24 cellular contexts compared by ENCODE assay signal in the genomic region with DNA sequence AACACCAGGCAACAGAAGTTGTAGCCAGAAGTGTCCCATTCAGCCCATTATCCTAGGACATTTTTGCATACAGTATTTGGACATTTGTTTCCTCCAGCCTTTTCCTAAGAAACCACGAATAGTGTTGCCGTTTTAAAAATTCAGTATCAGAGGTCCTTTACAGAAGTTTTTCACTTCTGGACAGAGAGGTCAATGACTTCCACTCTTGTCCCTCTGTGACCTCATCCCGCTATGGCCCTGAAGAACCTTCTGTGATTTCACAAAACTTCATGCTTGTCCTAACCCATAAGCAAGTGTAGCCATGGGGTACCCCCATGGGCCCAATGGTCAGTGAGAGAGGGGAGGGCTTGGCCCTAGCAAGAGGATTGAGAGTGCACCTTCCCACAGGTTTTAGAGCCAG.
A peak's percentile ranks its signal among the peaks of the same experiment; 100 is the strongest.
DNase-seq lines count a peak whose midpoint lies in the region; ATAC-seq, FAIRE-seq and TF ChIP-seq lines count a peak whose summit lies in the region.
"Had no signal": no experiment of that assay in that cellular context is flagged by ENCODE, and none has a peak within 500 bp of the region (broad histone marks: within the 10 kb centered on the region; RNA-seq: fewer than 3 reads in every experiment).

No MANE protein-coding gene starts in this region.

- TF ChIP-seq CTCF in liver (IDR thresholded peaks at IDR 0.05; ENCODE audit: low read depth, low read length, missing input control) (no peak), HepG2 (CRISPR knock-in tag; IDR thresholded peaks at IDR 0.05) (no peak), K562 (IDR thresholded peaks at IDR 0.05 in 2 of 3, conservative IDR thresholded peaks at IDR 0.05 in 1 of 3; ENCODE audit: insufficient read depth in 2 of 3, low read depth in 1 of 3, low read length in 3 of 3) (no peak)

- no peak for FAIRE-seq in HepG2 (lab: Jason Lieb, UNC)
- peak; percentile 42 for FAIRE-seq in K562 (lab: Jason Lieb, UNC)
- FAIRE-seq in urothelium cell line (lab: Jason Lieb, UNC): peak; percentile 86
- no peak for FAIRE-seq in GM19239 (lab: Jason Lieb, UNC)
- FAIRE-seq: A549, G401.6, GM12892 had no signal

- H3K27ac ChIP-seq in liver (ENCODE audit: low read depth in 1 of 2, low read length in 2 of 2) (no peak overlapping the region), HepG2 (ENCODE audit: extremely low read length, insufficient read depth, low read length) (no peak overlapping the region), K562 (ENCODE audit: extremely low read depth, low read depth, low read length) (peak overlapping the region; percentile 68)
- H3K27ac ChIP-seq: A549, C4-2B had no signal

- H3K79me2 ChIP-seq in HepG2 (ENCODE audit: insufficient read depth, low read length) (no peaks in the 10 kb centered on the region), K562 (ENCODE audit: control insufficient read depth, insufficient read depth, low read length) (peaks cover 8% of the 10 kb centered on the region; the same call in 1 of the 3 replicates)

- H3K9me1 ChIP-seq in K562 (ENCODE audit: control insufficient read depth, insufficient read depth, low read length): no peaks in the 10 kb centered on the region

- TF ChIP-seq RAD21 in liver (IDR thresholded peaks at IDR 0.05): no peak
- TF ChIP-seq RAD21 in HepG2 (CRISPR knock-in tag; IDR thresholded peaks at IDR 0.05): no peak
- no peak for TF ChIP-seq RAD21 in K562 (CRISPR knock-in tag; conservative IDR thresholded peaks at IDR 0.05 in 1 of 2, IDR thresholded peaks at IDR 0.05 in 1 of 2)

- H3K4me2 ChIP-seq in HepG2 (ENCODE audit: low read depth, low read length) (no peak overlapping the region), K562 (ENCODE audit: insufficient read depth, low read length) (peak overlapping the region; percentile 87; the same call in 1 of the 2 replicates)
- H3K4me2 ChIP-seq: A549, GM23338 had no signal

- BruUV-seq in HepG2 (replicated peaks; lab: Mats Ljungman, UMichigan): no TSS peak
- BruUV-seq in K562 (replicated peaks; lab: Mats Ljungman, UMichigan): no TSS peak

- CTCF ChIA-PET in HepG2 (lab: Yijun Ruan, JAX; ENCODE audit: low intra/inter-chr PET ratio, low total read pairs): no interaction called here
- CTCF ChIA-PET in K562 (lab: Yijun Ruan, JAX; ENCODE audit: low intra/inter-chr PET ratio): no interaction called here

- POLR2A ChIA-PET in HepG2 (lab: Yijun Ruan, JAX) (no interaction called here), K562 (lab: Yijun Ruan, JAX) (interaction anchor here (2.1 kb wide), 1 partner anchor 11 kb away, joined by 12 read pairs; no protein-coding TSS in a partner anchor)

- H4K20me1 ChIP-seq in HepG2 (ENCODE audit: insufficient read depth, low read length): no peaks in the 10 kb centered on the region
- H4K20me1 ChIP-seq in K562 (replicated peaks; ENCODE audit: control insufficient read depth, insufficient read depth, low read length): no peaks in the 10 kb centered on the region

- in situ Hi-C loops in HepG2 (cut with HindIII; ENCODE audit: extremely low pct_ligation_motif_present, low pct_unique_long_range_greater_than_20kb): no loop called here
- in situ Hi-C loops in K562 (cut with MboI): no loop called here

- WGBS in liver: 38% methylated on average over 3 of the region's 3 CpGs
- 21% methylated on average over 3 of the region's 3 CpGs for WGBS in HepG2 (ENCODE audit: low lambda C conversion rate)
- 17% methylated on average over 3 of the region's 3 CpGs for WGBS in K562 (ENCODE audit: insufficient coverage, low coverage, missing lambda C conversion rate)

- H2AFZ ChIP-seq in HepG2 (ENCODE audit: low read length) (no peak overlapping the region), K562 (ENCODE audit: low read depth, low read length) (peak overlapping the region; percentile 79)
- H2AFZ ChIP-seq: GM23338 had no signal

- H3K4me3 ChIP-seq in liver (ENCODE audit: low read depth in 1 of 3, low read length in 3 of 3): no peak overlapping the region
- no peak overlapping the region for H3K4me3 ChIP-seq in HepG2 (replicated peaks in 1 of 3; ENCODE audit: insufficient read depth in 1 of 3, low read depth in 2 of 3, low read length in 3 of 3)
- no peak overlapping the region; the same call in 1 of the 2 replicates for H3K4me3 ChIP-seq in K562
- H3K4me3 ChIP-seq: A549, GM23338 had no signal

- H3K4me1 ChIP-seq in liver (ENCODE audit: control insufficient read depth in 4 of 4, insufficient read depth in 4 of 4, low read length in 3 of 4) (no peaks in the 10 kb centered on the region), HepG2 (ENCODE audit: insufficient read depth, low read length) (no peaks in the 10 kb centered on the region), K562 (replicated peaks in 1 of 2; ENCODE audit: control insufficient read depth in 2 of 2, insufficient read depth in 2 of 2, low read length in 2 of 2) (peaks cover 18 to 44% of the 10 kb centered on the region in 2 experiments)
- H3K4me1 ChIP-seq: A549, BE2C had no signal

- no peak for ATAC-seq in HepG2
- peak; percentile 7; the same call in 2 of the 3 replicates for ATAC-seq in K562
- ATAC-seq in left lobe of liver: peak; percentile 39
- ATAC-seq in HG02970 (IDR thresholded peaks at IDR 0.05; ENCODE audit: low FRiP score, unreplicated experiment): no peak
- ATAC-seq: A549; CD8-positive, alpha-beta T cell; GM23338; HCT116 had no signal

- H3K9me3 ChIP-seq in liver (ENCODE audit: control insufficient read depth in 4 of 4, low read length in 3 of 4) (no peaks in the 10 kb centered on the region), HepG2 (ENCODE audit: low read length) (no peaks in the 10 kb centered on the region), K562 (replicated peaks; ENCODE audit: control insufficient read depth, insufficient read depth, low read depth, low read length) (no peaks in the 10 kb centered on the region)
- H3K9me3 ChIP-seq: A549, BE2C, Caco-2 had no signal

- intact Hi-C loops in HepG2 (cut with micrococcal nuclease; ENCODE audit: unreplicated experiment): no loop called here
- intact Hi-C loops in K562 (cut with micrococcal nuclease): no loop called here

- no peak overlapping the region for H3K9ac ChIP-seq in liver (ENCODE audit: low read depth in 1 of 2, low read length in 2 of 2)
- H3K9ac ChIP-seq in HepG2 (ENCODE audit: insufficient read depth, low read depth, low read length): no peak overlapping the region
- peak overlapping the region; percentile 36 to 37; a peak in 2 of 4 replicates for H3K9ac ChIP-seq in K562 (ENCODE audit: insufficient read depth in 1 of 2, low read depth in 2 of 2, low read length in 2 of 2)

- H3K27me3 ChIP-seq in liver (ENCODE audit: control insufficient read depth in 4 of 4, insufficient read depth in 4 of 4, low read length in 3 of 4) (no peaks in the 10 kb centered on the region), HepG2 (ENCODE audit: control insufficient read depth in 1 of 2, insufficient read depth in 2 of 2, low read length in 2 of 2) (peaks cover 0 to 12% of the 10 kb centered on the region in 2 experiments; a peak in 2 of 5 replicates), K562 (ENCODE audit: control insufficient read depth in 2 of 2, insufficient read depth in 2 of 2, low read length in 2 of 2) (no peaks in the 10 kb centered on the region)
- H3K27me3 ChIP-seq: BE2C had no signal

- TF ChIP-seq EP300 in HepG2 (IDR thresholded peaks at IDR 0.05; ENCODE audit: low read depth in 2 of 2, low read length in 2 of 2) (no peak), HepG2 (CRISPR knock-in tag; IDR thresholded peaks at IDR 0.05; ENCODE audit: borderline replicate concordance) (no peak), K562 (IDR thresholded peaks at IDR 0.05; ENCODE audit: low read length) (no peak)

- TF ChIP-seq POLR2A in HepG2 (IDR thresholded peaks at IDR 0.05; ENCODE audit: insufficient read depth in 1 of 2, low read depth in 2 of 2, low read length in 2 of 2): no peak
- no peak for TF ChIP-seq POLR2A in K562 (conservative IDR thresholded peaks at IDR 0.05)

- DNase-seq in HepG2 (ENCODE audit: low spot score) (no peak), K562 (ENCODE audit: extremely low read depth in 1 of 4, low spot score in 3 of 4) (no peak), left lobe of liver (ENCODE audit: low spot score) (no peak), urothelium cell line (ENCODE audit: low spot score) (no peak), amniotic stem cell (lab: John Stamatoyannopoulos, UW) (no peak), GM19239 (ENCODE audit: insufficient read length, low spot score) (no peak)
- DNase-seq: 8988T; ACHN; AML-193; BE2C; Caco-2; CD4-positive, CD25-positive, alpha-beta regulatory T cell; CD8-positive, alpha-beta T cell; DMS153; DND-41; H9 had no signal

- H3K36me3 ChIP-seq in liver (ENCODE audit: control insufficient read depth in 4 of 4, insufficient read depth in 3 of 4, low read depth in 1 of 4, low read length in 3 of 4) (no peaks in the 10 kb centered on the region), HepG2 (replicated peaks in 1 of 2; ENCODE audit: control insufficient read depth in 1 of 2, insufficient read depth in 2 of 2, low read length in 2 of 2) (no peaks in the 10 kb centered on the region), K562 (ENCODE audit: control insufficient read depth, insufficient read depth, low read length) (no peaks in the 10 kb centered on the region)
- H3K36me3 ChIP-seq: BE2C had no signal

TF ChIP-seq in liver, 16 proteins besides CTCF, POLR2A, EP300 and RAD21 (continues in another document):
- TF ChIP-seq, protein P1, sequence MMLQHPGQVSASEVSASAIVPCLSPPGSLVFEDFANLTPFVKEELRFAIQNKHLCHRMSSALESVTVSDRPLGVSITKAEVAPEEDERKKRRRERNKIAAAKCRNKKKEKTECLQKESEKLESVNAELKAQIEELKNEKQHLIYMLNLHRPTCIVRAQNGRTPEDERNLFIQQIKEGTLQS (IDR thresholded peaks at IDR 0.05): no peak
- TF ChIP-seq FOXA1 (IDR thresholded peaks at IDR 0.05) (no peak), NR2F2 (IDR thresholded peaks at IDR 0.05) (peak; percentile 45), RXRA (IDR thresholded peaks at IDR 0.05) (peak; percentile 49 to 70), HNF4A (conservative IDR thresholded peaks at IDR 0.05) (no peak)

TF ChIP-seq in HepG2, 621 proteins besides CTCF, POLR2A, EP300 and RAD21 (continues in another document):
- TF ChIP-seq ZNF747 (CRISPR knock-in tag; IDR thresholded peaks at IDR 0.05; ENCODE audit: borderline replicate concordance) (no peak), ZFP36L1 (CRISPR knock-in tag; IDR thresholded peaks at IDR 0.05) (no peak), POLR2AphosphoS5 (IDR thresholded peaks at IDR 0.05; ENCODE audit: low read depth, low read length) (no peak), REXO4 (CRISPR knock-in tag; IDR thresholded peaks at IDR 0.05; ENCODE audit: borderline replicate concordance) (no peak), ZNF367 (CRISPR knock-in tag; IDR thresholded peaks at IDR 0.05; ENCODE audit: borderline replicate concordance) (no peak)

TF ChIP-seq in K562, 482 proteins besides CTCF, POLR2A, EP300 and RAD21 (continues in another document):
- TF ChIP-seq ZNF584 (CRISPR knock-in tag; IDR thresholded peaks at IDR 0.05; ENCODE audit: low read depth) (no peak), ZNF766 (CRISPR knock-in tag; conservative IDR thresholded peaks at IDR 0.05) (0 out of 2 replicates have a peak, but pooled peaks have one; percentile 2)

Comparison
In these comparisons a context has a peak if more than half of its experiments do, and no peak if none do; other contexts are left out.
1. H3K9ac ChIP-seq: peak in K562 (2 of 2); none in liver (0 of 2) and HepG2 (single experiment).
2. ATAC-seq: peak in K562 (single experiment) and left lobe of liver (single experiment); none in HepG2 (single experiment) and HG02970 (single experiment).